ENCODE assay signal across 8 cellular contexts in genomic region chr22:24432059-24432853, GRCh38. TPM values are rescaled to one million over a fixed set of nuclear protein-coding genes. Genes with fewer than 3 reads are reported as not detected.
DNase-seq lines count a peak whose midpoint lies in the region; ATAC-seq and TF ChIP-seq lines count a peak whose summit lies in the region.

No MANE protein-coding gene starts in this region.

- peak; percentile 30 for ATAC-seq in body of pancreas
- no peak for ATAC-seq in GM19324 (IDR thresholded peaks at IDR 0.05; ENCODE audit: low FRiP score, unreplicated experiment)
- no peak for ATAC-seq in GM18519 (IDR thresholded peaks at IDR 0.05; ENCODE audit: low FRiP score, unreplicated experiment)

- H3K27ac ChIP-seq in body of pancreas (peak overlapping the region in 1 of 4 donors; percentile 29), liver (ENCODE audit: low read depth in 1 of 2, low read length in 2 of 2) (peak overlapping the region; percentile 80 to 83), transverse colon (peak overlapping the region in 3 of 4 donors; percentile 15 to 79 (median 74))

- H3K27me3 ChIP-seq in body of pancreas (no peaks in the 10 kb centered on the region), liver (ENCODE audit: control insufficient read depth in 4 of 4, insufficient read depth in 4 of 4, low read length in 3 of 4) (no peaks in the 10 kb centered on the region), transverse colon (no peaks in the 10 kb centered on the region)

- peak; percentile 34 for DNase-seq in stimulated activated CD4-positive, alpha-beta T cell treated with anti-CD3 and anti-CD28 coated beads, Interleukin-12 subunit alpha, Interleukin-12 subunit beta, amount 100 ng/mL, for 4 hours
- no peak for DNase-seq in stimulated activated CD4-positive, alpha-beta T cell treated with anti-CD3 and anti-CD28 coated beads, Interleukin-2, amount 100 ng/mL, for 48 hours
- DNase-seq in body of pancreas, result peak in 3 of 4 donors; percentile 42 to 65 (median 61)
- peak; percentile 71 for DNase-seq in transverse colon
- DNase-seq in OCI-M1 (lab: John Stamatoyannopoulos, UW), result no peak

- H3K4me1 ChIP-seq in body of pancreas (peaks cover 20% of the 10 kb centered on the region), liver (ENCODE audit: control insufficient read depth in 4 of 4, insufficient read depth in 4 of 4, low read length in 3 of 4) (peaks cover 20 to 69% (median 40%) of the 10 kb centered on the region in 4 donors), transverse colon (peaks cover 24 to 59% (median 31%) of the 10 kb centered on the region in 4 donors)

- no peak for TF ChIP-seq RAD21 in liver (IDR thresholded peaks at IDR 0.05)

- H3K4me3 ChIP-seq in body of pancreas, result no peak overlapping the region
- no peak overlapping the region for H3K4me3 ChIP-seq in liver (ENCODE audit: low read depth in 1 of 3, low read length in 3 of 3)
- no peak overlapping the region for H3K4me3 ChIP-seq in transverse colon

- WGBS in body of pancreas, 2 donors, result 60 to 70% methylated on average over 13 to 17 of the region's 17 CpGs
- 62% methylated on average over 17 of the region's 17 CpGs for WGBS in liver
- 41% methylated on average over 17 of the region's 17 CpGs; no CpG with 5 or more reads in 1 of the 2 donors for WGBS in transverse colon (ENCODE audit: low coverage in 1 of 2), 2 donors

- TF ChIP-seq POLR2A in body of pancreas (IDR thresholded peaks at IDR 0.05) (no peak), transverse colon (IDR thresholded peaks at IDR 0.05) (no peak)

- TF ChIP-seq CTCF in body of pancreas (IDR thresholded peaks at IDR 0.05), result no peak
- no peak for TF ChIP-seq CTCF in liver (IDR thresholded peaks at IDR 0.05; ENCODE audit: low read depth, low read length, missing input control)
- TF ChIP-seq CTCF in transverse colon (IDR thresholded peaks at IDR 0.05), result no peak

- no peak overlapping the region for H3K9ac ChIP-seq in liver (ENCODE audit: low read depth in 1 of 2, low read length in 2 of 2)

- no peak for TF ChIP-seq EP300 in transverse colon (IDR thresholded peaks at IDR 0.05; ENCODE audit: low read depth)

- H3K36me3 ChIP-seq in body of pancreas (replicated peaks in 1 of 2; ENCODE audit: insufficient read depth in 1 of 2, low read depth in 2 of 2) (no peaks in the 10 kb centered on the region), liver (ENCODE audit: control insufficient read depth in 4 of 4, insufficient read depth in 3 of 4, low read depth in 1 of 4, low read length in 3 of 4) (peaks cover 0 to 6% (median 2%) of the 10 kb centered on the region in 4 donors), transverse colon (no peaks in the 10 kb centered on the region)

- intact Hi-C loops in body of pancreas (cut with DNase I), result no loop called here
- intact Hi-C loops in transverse colon (cut with DNase I; ENCODE audit: low total_unique reads), result no loop called here

- H3K9me3 ChIP-seq in body of pancreas (no peaks in the 10 kb centered on the region), liver (ENCODE audit: control insufficient read depth in 4 of 4, low read length in 3 of 4) (no peaks in the 10 kb centered on the region), transverse colon (no peaks in the 10 kb centered on the region)

- in situ Hi-C loops in transverse colon (cut with MboI; ENCODE audit: low pct_ligation_motif_present in 1 of 4, low pct_unique_long_range_greater_than_20kb in 1 of 4, low sequenced_read_pairs in 3 of 4), result no loop called here

TF ChIP-seq in liver, 16 proteins besides CTCF, POLR2A, EP300 and RAD21:
- TF ChIP-seq NR2F2 (IDR thresholded peaks at IDR 0.05) (peak; percentile 35), SP1 (IDR thresholded peaks at IDR 0.05) (peak; percentile 43), HNF4A (conservative IDR thresholded peaks at IDR 0.05) (peak; percentile 35 to 54), JUND (IDR thresholded peaks at IDR 0.05) (no peak)
TF ChIP-seq in liver: peak in this region for 3.

RNA-seq across cellular contexts. Expression of gene ADORA2A, which starts 4.9 kb away (rescaled TPM):
- 10 to 100 TPM in 1 of 2 donors, 1 to 10 TPM in 1; 2.1 to 19.4 TPM for total RNA-seq in body of pancreas
- 1 to 10 TPM; 4.4 to 5.4 TPM for total RNA-seq in liver
- 1 to 10 TPM; 3.4 to 3.5 TPM for polyA plus RNA-seq in liver
- total RNA-seq in transverse colon, result 1 to 10 TPM in 3 of 4 donors, not detected in 1; 3.0 to 6.2 (median 3.0) TPM

Comparison
In these comparisons a context has a peak if more than half of its experiments do, and no peak if none do; other contexts are left out.
1. DNase-seq: peak in stimulated activated CD4-positive, alpha-beta T cell treated with anti-CD3 and anti-CD28 coated beads, Interleukin-12 subunit alpha, Interleukin-12 subunit beta, amount 100 ng/mL, for 4 hours (single experiment), body of pancreas (3 of 4) and transverse colon (single experiment); none in stimulated activated CD4-positive, alpha-beta T cell treated with anti-CD3 and anti-CD28 coated beads, Interleukin-2, amount 100 ng/mL, for 48 hours (0 of 2) and OCI-M1 (single experiment).